ENCODE assay signal across 10 cellular contexts in the genomic region with DNA sequence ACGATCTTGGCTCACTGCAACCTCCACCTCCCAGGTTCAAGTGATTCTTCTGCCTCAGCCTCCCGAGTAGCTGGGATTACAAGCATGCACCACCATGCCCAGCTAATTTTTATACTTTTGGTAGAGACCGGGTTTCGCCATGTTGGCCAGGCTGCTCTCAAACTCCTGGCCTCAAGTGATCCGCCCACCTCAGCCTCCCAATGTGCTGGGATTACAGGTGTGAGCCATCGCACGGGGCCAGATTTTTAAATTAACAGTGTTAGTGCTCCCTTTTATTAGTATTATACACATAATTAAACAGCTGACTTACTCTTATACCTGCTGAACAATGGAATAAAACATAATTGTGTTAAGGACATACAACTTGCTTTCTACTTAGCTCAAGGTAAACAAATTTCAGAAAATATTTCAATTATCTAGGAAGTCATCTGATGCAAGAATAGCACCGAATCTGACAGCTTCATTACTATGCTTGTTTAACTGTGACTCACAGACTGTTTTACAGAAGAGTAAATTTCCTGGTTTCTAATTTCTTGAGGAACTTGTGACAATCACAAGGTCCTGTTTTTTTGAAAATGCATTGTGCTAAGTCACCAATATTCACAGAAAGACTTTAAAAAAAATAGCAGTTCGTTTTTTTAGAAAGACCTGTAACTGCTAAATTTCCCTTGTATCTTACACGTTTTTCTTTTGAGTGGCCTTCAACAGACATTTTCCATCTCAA. TPM values are rescaled to one million over a fixed set of nuclear protein-coding genes. Genes with fewer than 3 reads are reported as not detected.
DNase-seq lines count a peak whose midpoint lies in the region; ATAC-seq and TF ChIP-seq lines count a peak whose summit lies in the region.
"Had no signal": no experiment of that assay in that cellular context is flagged by ENCODE, and none has a peak within 500 bp of the region (broad histone marks: within the 10 kb centered on the region; RNA-seq: fewer than 3 reads in every experiment).

No MANE protein-coding gene starts in this region.

- CTCF ChIA-PET in HCT116 (lab: Charles Lee) = interaction anchor here (1.4 kb wide), 1 partner anchor 9 kb away, joined by 7 read pairs; no protein-coding TSS in a partner anchor

- H3K36me3 ChIP-seq in HCT116 (ENCODE audit: control insufficient read depth in 1 of 2, insufficient read depth in 2 of 2, low read length in 2 of 2) (no peaks in the 10 kb centered on the region), SJSA1 (no peaks in the 10 kb centered on the region), skeletal muscle satellite cell (ENCODE audit: insufficient read depth, low read length) (no peaks in the 10 kb centered on the region)

- H3K27me3 ChIP-seq in HCT116 (ENCODE audit: insufficient read depth, low read length) (no peaks in the 10 kb centered on the region), SJSA1 (replicated peaks) (no peaks in the 10 kb centered on the region), skeletal muscle satellite cell (ENCODE audit: control insufficient read depth, insufficient read depth, low read length) (no peaks in the 10 kb centered on the region)

- no peak for ATAC-seq in HCT116
- no peak for ATAC-seq in HG02938 (IDR thresholded peaks at IDR 0.05; ENCODE audit: unreplicated experiment)
- ATAC-seq in GM21515 (IDR thresholded peaks at IDR 0.05; ENCODE audit: unreplicated experiment) = no peak
- ATAC-seq in GM19035 (IDR thresholded peaks at IDR 0.05; ENCODE audit: unreplicated experiment) = no peak

- H3K4me2 ChIP-seq in HCT116 (ENCODE audit: low read length) (peak overlapping the region; percentile 4), skeletal muscle satellite cell (ENCODE audit: low read length) (peak overlapping the region; percentile 72)

- no peaks in the 10 kb centered on the region for H4K20me1 ChIP-seq in HCT116 (ENCODE audit: insufficient read depth)

- POLR2A ChIA-PET in HCT116 (lab: Charles Lee) = interaction anchor here (0.6 to 1.5 kb wide), 10 partner anchors 8 to 210 kb away, joined by 3 to 7 read pairs (median 4); no protein-coding TSS in a partner anchor

- BruUV-seq in HCT116 (replicated peaks; lab: Mats Ljungman, UMichigan) = no TSS peak

- no peak for TF ChIP-seq POLR2A in HCT116 (IDR thresholded peaks at IDR 0.05; ENCODE audit: borderline replicate concordance, extremely low read depth, insufficient read depth, insufficient read length)

- H3K27ac ChIP-seq in HCT116 (ENCODE audit: low read depth, low read length) = no peak overlapping the region
- peak overlapping the region; percentile 90 for H3K27ac ChIP-seq in SJSA1
- H3K27ac ChIP-seq: SK-N-MC had no signal

- H3K4me1 ChIP-seq in HCT116 (ENCODE audit: control insufficient read depth in 1 of 2, insufficient read depth in 2 of 2, low read length in 2 of 2) (peaks cover 17 to 25% of the 10 kb centered on the region in 2 experiments), SJSA1 (replicated peaks) (peaks cover 32% of the 10 kb centered on the region), skeletal muscle satellite cell (ENCODE audit: control insufficient read depth, insufficient read depth, low read length) (peaks cover 54% of the 10 kb centered on the region)

- no peak overlapping the region for H2AFZ ChIP-seq in HCT116 (ENCODE audit: low read depth, low read length, poor library complexity, severe bottlenecking)

- RAD21 ChIA-PET in HCT116 (lab: Charles Lee; ENCODE audit: low non-redundant PET in 1 of 2, low total read pairs in 2 of 2, uncharacterized antibody in 2 of 2, unreplicated experiment in 2 of 2) = interaction anchor here in 1 of 2 experiments (0.7 kb wide), 1 partner anchor 811 kb away, joined by 3 read pairs; no protein-coding TSS in a partner anchor

- peak; percentile 27 for DNase-seq in HCT116 (ENCODE audit: low read depth, low spot score)
- peak in 1 of 2 experiments; percentile 73 for DNase-seq in SJSA1 (ENCODE audit: low read depth in 1 of 2, low spot score in 2 of 2)
- DNase-seq in fibroblast of the conjunctiva (ENCODE audit: low read depth) = peak; percentile 82
- DNase-seq in stimulated activated CD4-positive, alpha-beta T cell treated with anti-CD3 and anti-CD28 coated beads, Interleukin-2, amount 100 ng/mL, for 48 hours = no peak
- DNase-seq: stimulated activated naive CD4-positive, alpha-beta T cell had no signal

- intact Hi-C loops in HCT116 (cut with micrococcal nuclease) = no loop called here

- H3K9me3 ChIP-seq in HCT116 (ENCODE audit: control insufficient read depth in 1 of 2, insufficient read depth in 1 of 2, low read depth in 1 of 2, low read length in 2 of 2) = no peaks in the 10 kb centered on the region
- no peaks in the 10 kb centered on the region for H3K9me3 ChIP-seq in SJSA1 (replicated peaks)
- no peaks in the 10 kb centered on the region for H3K9me3 ChIP-seq in skeletal muscle satellite cell (replicated peaks; ENCODE audit: low read length)

- TF ChIP-seq CTCF in HCT116 (IDR thresholded peaks at IDR 0.05 in 2 of 3, conservative IDR thresholded peaks at IDR 0.05 in 1 of 3; ENCODE audit: borderline replicate concordance in 1 of 3, insufficient read depth in 1 of 3, low read depth in 2 of 3, low read length in 2 of 3) = no peak

- no peaks in the 10 kb centered on the region for H3K9me2 ChIP-seq in HCT116 (ENCODE audit: insufficient read depth)

- no peaks in the 10 kb centered on the region; the same call in 1 of the 2 replicates for H3K79me2 ChIP-seq in HCT116 (ENCODE audit: insufficient read depth, low read length)

- TF ChIP-seq RAD21 in HCT116 (IDR thresholded peaks at IDR 0.05; ENCODE audit: low read depth) = no peak

- H3K9ac ChIP-seq in HCT116 (ENCODE audit: low read length) (no peak overlapping the region), skeletal muscle satellite cell (ENCODE audit: low read depth, low read length) (peak overlapping the region; percentile 77)

- H3K4me3 ChIP-seq in HCT116 (replicated peaks in 1 of 2; ENCODE audit: low read depth in 1 of 2, low read length in 2 of 2) (no peak overlapping the region), SJSA1 (no peak overlapping the region), skeletal muscle satellite cell (ENCODE audit: low read length) (peak overlapping the region; percentile 20)
- H3K4me3 ChIP-seq: SK-N-MC had no signal

TF ChIP-seq in HCT116, 20 proteins besides CTCF, POLR2A, EP300 and RAD21:
- TF ChIP-seq CEBPB (IDR thresholded peaks at IDR 0.05; ENCODE audit: low read depth) = peak; percentile 81
- peak; percentile 43; the same call in 1 of the 2 replicates for TF ChIP-seq JUND (IDR thresholded peaks at IDR 0.05)
- TF ChIP-seq FOSL1 (IDR thresholded peaks at IDR 0.05; ENCODE audit: low read depth) = peak; percentile 51
- TF ChIP-seq CBX3 (IDR thresholded peaks at IDR 0.05; ENCODE audit: low read depth) = no peak
- 0 out of 2 replicates have a peak, but pooled peaks have one; percentile 44 for TF ChIP-seq SIN3A (IDR thresholded peaks at IDR 0.05; ENCODE audit: low read depth)
- TF ChIP-seq, protein P1, sequence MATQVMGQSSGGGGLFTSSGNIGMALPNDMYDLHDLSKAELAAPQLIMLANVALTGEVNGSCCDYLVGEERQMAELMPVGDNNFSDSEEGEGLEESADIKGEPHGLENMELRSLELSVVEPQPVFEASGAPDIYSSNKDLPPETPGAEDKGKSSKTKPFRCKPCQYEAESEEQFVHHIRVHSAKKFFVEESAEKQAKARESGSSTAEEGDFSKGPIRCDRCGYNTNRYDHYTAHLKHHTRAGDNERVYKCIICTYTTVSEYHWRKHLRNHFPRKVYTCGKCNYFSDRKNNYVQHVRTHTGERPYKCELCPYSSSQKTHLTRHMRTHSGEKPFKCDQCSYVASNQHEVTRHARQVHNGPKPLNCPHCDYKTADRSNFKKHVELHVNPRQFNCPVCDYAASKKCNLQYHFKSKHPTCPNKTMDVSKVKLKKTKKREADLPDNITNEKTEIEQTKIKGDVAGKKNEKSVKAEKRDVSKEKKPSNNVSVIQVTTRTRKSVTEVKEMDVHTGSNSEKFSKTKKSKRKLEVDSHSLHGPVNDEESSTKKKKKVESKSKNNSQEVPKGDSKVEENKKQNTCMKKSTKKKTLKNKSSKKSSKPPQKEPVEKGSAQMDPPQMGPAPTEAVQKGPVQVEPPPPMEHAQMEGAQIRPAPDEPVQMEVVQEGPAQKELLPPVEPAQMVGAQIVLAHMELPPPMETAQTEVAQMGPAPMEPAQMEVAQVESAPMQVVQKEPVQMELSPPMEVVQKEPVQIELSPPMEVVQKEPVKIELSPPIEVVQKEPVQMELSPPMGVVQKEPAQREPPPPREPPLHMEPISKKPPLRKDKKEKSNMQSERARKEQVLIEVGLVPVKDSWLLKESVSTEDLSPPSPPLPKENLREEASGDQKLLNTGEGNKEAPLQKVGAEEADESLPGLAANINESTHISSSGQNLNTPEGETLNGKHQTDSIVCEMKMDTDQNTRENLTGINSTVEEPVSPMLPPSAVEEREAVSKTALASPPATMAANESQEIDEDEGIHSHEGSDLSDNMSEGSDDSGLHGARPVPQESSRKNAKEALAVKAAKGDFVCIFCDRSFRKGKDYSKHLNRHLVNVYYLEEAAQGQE (IDR thresholded peaks at IDR 0.05; ENCODE audit: low read depth) = no peak
- TF ChIP-seq EGR1 (IDR thresholded peaks at IDR 0.05; ENCODE audit: low read depth) = peak; percentile 50
- TF ChIP-seq, protein P2, sequence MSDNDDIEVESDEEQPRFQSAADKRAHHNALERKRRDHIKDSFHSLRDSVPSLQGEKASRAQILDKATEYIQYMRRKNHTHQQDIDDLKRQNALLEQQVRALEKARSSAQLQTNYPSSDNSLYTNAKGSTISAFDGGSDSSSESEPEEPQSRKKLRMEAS (IDR thresholded peaks at IDR 0.05) = peak; percentile 2; the same call in 1 of the 2 replicates
- TF ChIP-seq ELF1 (IDR thresholded peaks at IDR 0.05; ENCODE audit: borderline replicate concordance, low read depth) = no peak
- TF ChIP-seq YY1 (IDR thresholded peaks at IDR 0.05; ENCODE audit: extremely low read depth, insufficient replicate concordance, low read depth, low read length) = no peak

RNA-seq across cellular contexts. Expression of a gene that starts 51.2 kb away (rescaled TPM):
- total RNA-seq in HCT116 (2021; ENCODE audit: unreplicated experiment) = 26.6 TPM
- polyA plus RNA-seq in HCT116 (2012) = 10.4 and 13.0 TPM in 2 replicates
- total RNA-seq in SJSA1 (2014; rRNA removed; shearing (Covaris generic)) = 27.4 and 31.6 TPM in 2 replicates
- total RNA-seq in skeletal muscle satellite cell (2012; rRNA removed) = 25.3 and 26.9 TPM in 2 replicates

Comparison
In these comparisons a context has a peak if more than half of its experiments do, and no peak if none do; other contexts are left out.
1. DNase-seq: peak in HCT116 (single experiment) and fibroblast of the conjunctiva (single experiment); none in stimulated activated CD4-positive, alpha-beta T cell treated with anti-CD3 and anti-CD28 coated beads, Interleukin-2, amount 100 ng/mL, for 48 hours (0 of 2).